Comparison of ENCODE assay signal across 31 cellular contexts in the genomic region with DNA sequence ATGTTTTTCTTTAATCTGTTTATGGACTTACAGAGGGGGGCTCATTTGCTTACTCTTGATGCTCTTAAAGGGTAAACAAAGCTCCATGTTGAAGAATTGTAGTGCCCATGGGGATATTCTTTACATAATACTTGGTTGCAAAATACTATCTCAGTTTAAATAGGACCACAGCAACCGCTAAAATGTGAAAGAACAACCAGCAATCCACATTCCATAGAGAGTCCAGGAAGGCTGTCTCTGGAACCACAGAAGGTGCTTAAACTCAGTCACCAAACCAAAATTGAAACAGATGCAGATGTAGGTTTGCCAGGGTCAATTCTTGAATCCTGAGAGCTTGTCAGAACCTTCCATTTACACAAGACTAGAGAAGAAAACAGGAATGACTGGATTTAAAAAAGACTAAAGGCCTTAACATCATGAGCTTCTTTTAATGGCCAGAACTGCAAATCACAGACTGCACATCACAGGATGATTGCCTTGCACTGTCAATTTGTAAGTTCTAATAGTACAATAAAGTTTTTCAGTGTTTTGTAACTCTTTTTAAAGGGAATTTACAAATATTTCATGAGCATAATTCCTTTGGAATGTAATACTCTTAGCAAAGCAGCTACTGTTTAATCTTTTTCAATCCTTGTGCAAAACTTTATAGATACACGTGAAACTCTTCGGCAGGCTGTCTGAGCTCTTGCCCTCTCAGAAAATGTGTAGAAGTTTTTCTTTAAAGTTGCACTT.
DNase-seq lines count a peak whose midpoint lies in the region; ATAC-seq, FAIRE-seq and TF ChIP-seq lines count a peak whose summit lies in the region.
"Had no signal": no experiment of that assay in that cellular context is flagged by ENCODE, and none has a peak within 500 bp of the region (broad histone marks: within the 10 kb centered on the region; RNA-seq: fewer than 3 reads in every experiment).

No MANE protein-coding gene starts in this region.

- DNase-seq in ELR (ENCODE audit: low read depth), result peak; percentile 13
- peak; percentile 7 for DNase-seq in LHCN-M2 (ENCODE audit: low read depth)
- no peak for DNase-seq in K562 (ENCODE audit: extremely low read depth in 1 of 4, low spot score in 3 of 4)
- peak; percentile 24 for DNase-seq in retinal pigment epithelial cell (ENCODE audit: low read depth)
- no peak for DNase-seq in NCI-H2227 treated with DMSO at 0.1 percent for 48 hours (lab: John Stamatoyannopoulos, UW)
- DNase-seq: activated CD4-positive, alpha-beta memory T cell treated with anti-CD3 and anti-CD28 coated beads for 36 hours; activated CD4-positive, CD25-positive, alpha-beta regulatory T cell; activated effector memory CD4-positive, alpha-beta T cell treated with Interleukin-2 at 50 U/mL for 16 hours; activated naive CD8-positive, alpha-beta T cell treated with anti-CD3 and anti-CD28 coated beads, Interleukin-2, amount 10 ng/mL, durations not matched to agents 7 days and 5 days; CD8-positive, alpha-beta memory T cell; DMS153; effector CD8-positive, alpha-beta T cell; foreskin fibroblast; GDM1; heart left ventricle; naive B cell; NCI-H1092 treated with DMSO at 0.1 percent for 48 hours; NCI-H1930; NCI-H82; OCI-M1; retina; stimulated activated CD4-positive, alpha-beta T cell treated with anti-CD3 and anti-CD28 coated beads, Interleukin-12 subunit alpha, Interleukin-12 subunit beta, amount 100 ng/mL, for 4 hours; stimulated activated CD4-positive, alpha-beta T cell treated with anti-CD3 and anti-CD28 coated beads, Interleukin-4, amount 100 ng/mL, for 24 hours; stimulated activated naive CD4-positive, alpha-beta T cell; testis; uterus had no signal

- no peaks in the 10 kb centered on the region for H3K9me3 ChIP-seq in K562 (replicated peaks; ENCODE audit: control insufficient read depth, insufficient read depth, low read depth, low read length)
- H3K9me3 ChIP-seq: testis, uterus had no signal

- H4K20me1 ChIP-seq in K562 (replicated peaks; ENCODE audit: control insufficient read depth, insufficient read depth, low read length), result no peaks in the 10 kb centered on the region

- WGBS in K562 (ENCODE audit: insufficient coverage, low coverage, missing lambda C conversion rate), result 13% methylated on average over 3 of the region's 3 CpGs

- no peak overlapping the region for H3K9ac ChIP-seq in K562 (ENCODE audit: insufficient read depth in 1 of 2, low read depth in 2 of 2, low read length in 2 of 2)

- no peak overlapping the region for H3K4me2 ChIP-seq in K562 (ENCODE audit: insufficient read depth, low read length)

- no peak for FAIRE-seq in K562 (lab: Jason Lieb, UNC)
- FAIRE-seq: colon, H1, HepG2 had no signal

- no peak for TF ChIP-seq EP300 in K562 (IDR thresholded peaks at IDR 0.05; ENCODE audit: low read length)

- no peak for ATAC-seq in K562
- no peak for ATAC-seq in HG02938 (IDR thresholded peaks at IDR 0.05; ENCODE audit: unreplicated experiment)
- no peak for ATAC-seq in GM21723 (IDR thresholded peaks at IDR 0.05; ENCODE audit: unreplicated experiment)
- ATAC-seq: heart left ventricle, HepG2 had no signal

- no TSS peak for BruUV-seq in K562 (replicated peaks; lab: Mats Ljungman, UMichigan)

- no peaks in the 10 kb centered on the region for H3K9me1 ChIP-seq in K562 (ENCODE audit: control insufficient read depth, insufficient read depth, low read length)

- no peak overlapping the region for H2AFZ ChIP-seq in K562 (ENCODE audit: low read depth, low read length)

- TF ChIP-seq CTCF in K562 (IDR thresholded peaks at IDR 0.05 in 2 of 3, conservative IDR thresholded peaks at IDR 0.05 in 1 of 3; ENCODE audit: insufficient read depth in 2 of 3, low read depth in 1 of 3, low read length in 3 of 3), result no peak
- no peak for TF ChIP-seq CTCF in retinal pigment epithelial cell (conservative IDR thresholded peaks at IDR 0.05; ENCODE audit: low read depth, low read length)

- intact Hi-C loops in K562 (cut with micrococcal nuclease), result no loop called here

- no peaks in the 10 kb centered on the region for H3K79me2 ChIP-seq in K562 (ENCODE audit: control insufficient read depth, insufficient read depth, low read length)

- no peaks in the 10 kb centered on the region for H3K36me3 ChIP-seq in K562 (ENCODE audit: control insufficient read depth, insufficient read depth, low read length)
- H3K36me3 ChIP-seq: heart left ventricle, uterus had no signal

- H3K4me3 ChIP-seq in K562, result no peak overlapping the region
- peak overlapping the region; percentile 11 for H3K4me3 ChIP-seq in retinal pigment epithelial cell (ENCODE audit: low read length)
- H3K4me3 ChIP-seq: heart left ventricle, testis, uterus had no signal

- H3K27ac ChIP-seq in K562 (ENCODE audit: extremely low read depth, low read depth, low read length), result no peak overlapping the region
- H3K27ac ChIP-seq: heart left ventricle, testis had no signal

- no peaks in the 10 kb centered on the region for H3K27me3 ChIP-seq in K562 (ENCODE audit: control insufficient read depth in 2 of 2, insufficient read depth in 2 of 2, low read length in 2 of 2)
- H3K27me3 ChIP-seq: heart left ventricle, testis, uterus had no signal

- CTCF ChIA-PET in K562 (lab: Yijun Ruan, JAX; ENCODE audit: low intra/inter-chr PET ratio), result no interaction called here

- POLR2A ChIA-PET in K562 (lab: Yijun Ruan, JAX), result no interaction called here

- H3K4me1 ChIP-seq in K562 (replicated peaks in 1 of 2; ENCODE audit: control insufficient read depth in 2 of 2, insufficient read depth in 2 of 2, low read length in 2 of 2), result no peaks in the 10 kb centered on the region
- H3K4me1 ChIP-seq: heart left ventricle, testis, uterus had no signal

- TF ChIP-seq POLR2A in K562 (conservative IDR thresholded peaks at IDR 0.05), result no peak

- TF ChIP-seq RAD21 in K562 (CRISPR knock-in tag; conservative IDR thresholded peaks at IDR 0.05 in 1 of 2, IDR thresholded peaks at IDR 0.05 in 1 of 2), result no peak

- in situ Hi-C loops in K562 (cut with MboI), result no loop called here

TF ChIP-seq in K562, 482 proteins besides CTCF, POLR2A, EP300 and RAD21:
- TF ChIP-seq, protein P1, sequence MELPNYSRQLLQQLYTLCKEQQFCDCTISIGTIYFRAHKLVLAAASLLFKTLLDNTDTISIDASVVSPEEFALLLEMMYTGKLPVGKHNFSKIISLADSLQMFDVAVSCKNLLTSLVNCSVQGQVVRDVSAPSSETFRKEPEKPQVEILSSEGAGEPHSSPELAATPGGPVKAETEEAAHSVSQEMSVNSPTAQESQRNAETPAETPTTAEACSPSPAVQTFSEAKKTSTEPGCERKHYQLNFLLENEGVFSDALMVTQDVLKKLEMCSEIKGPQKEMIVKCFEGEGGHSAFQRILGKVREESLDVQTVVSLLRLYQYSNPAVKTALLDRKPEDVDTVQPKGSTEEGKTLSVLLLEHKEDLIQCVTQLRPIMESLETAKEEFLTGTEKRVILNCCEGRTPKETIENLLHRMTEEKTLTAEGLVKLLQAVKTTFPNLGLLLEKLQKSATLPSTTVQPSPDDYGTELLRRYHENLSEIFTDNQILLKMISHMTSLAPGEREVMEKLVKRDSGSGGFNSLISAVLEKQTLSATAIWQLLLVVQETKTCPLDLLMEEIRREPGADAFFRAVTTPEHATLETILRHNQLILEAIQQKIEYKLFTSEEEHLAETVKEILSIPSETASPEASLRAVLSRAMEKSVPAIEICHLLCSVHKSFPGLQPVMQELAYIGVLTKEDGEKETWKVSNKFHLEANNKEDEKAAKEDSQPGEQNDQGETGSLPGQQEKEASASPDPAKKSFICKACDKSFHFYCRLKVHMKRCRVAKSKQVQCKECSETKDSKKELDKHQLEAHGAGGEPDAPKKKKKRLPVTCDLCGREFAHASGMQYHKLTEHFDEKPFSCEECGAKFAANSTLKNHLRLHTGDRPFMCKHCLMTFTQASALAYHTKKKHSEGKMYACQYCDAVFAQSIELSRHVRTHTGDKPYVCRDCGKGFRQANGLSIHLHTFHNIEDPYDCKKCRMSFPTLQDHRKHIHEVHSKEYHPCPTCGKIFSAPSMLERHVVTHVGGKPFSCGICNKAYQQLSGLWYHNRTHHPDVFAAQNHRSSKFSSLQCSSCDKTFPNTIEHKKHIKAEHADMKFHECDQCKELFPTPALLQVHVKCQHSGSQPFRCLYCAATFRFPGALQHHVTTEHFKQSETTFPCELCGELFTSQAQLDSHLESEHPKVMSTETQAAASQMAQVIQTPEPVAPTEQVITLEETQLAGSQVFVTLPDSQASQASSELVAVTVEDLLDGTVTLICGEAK (IDR thresholded peaks at IDR 0.05), result peak; percentile 56
- TF ChIP-seq, protein P1 (CRISPR knock-in tag; IDR thresholded peaks at IDR 0.05), result peak; percentile 54
- TF ChIP-seq ZNF282 (CRISPR knock-in tag; IDR thresholded peaks at IDR 0.05), result no peak

Comparison
In these comparisons a context has a peak if more than half of its experiments do, and no peak if none do; other contexts are left out.
1. DNase-seq: peak in ELR (single experiment), LHCN-M2 (single experiment) and retinal pigment epithelial cell (single experiment); none in K562 (0 of 4) and NCI-H2227 treated with DMSO at 0.1 percent for 48 hours (single experiment).